In genomic region chr7:42476255-42476654, GRCh38 we compare ENCODE assay signal across 25 cellular contexts.
A peak's percentile ranks its signal among the peaks of the same experiment; 100 is the strongest.
DNase-seq lines count a peak whose midpoint lies in the region; ATAC-seq, FAIRE-seq and TF ChIP-seq lines count a peak whose summit lies in the region.
"Had no signal": no experiment of that assay in that cellular context is flagged by ENCODE, and none has a peak within 500 bp of the region (broad histone marks: within the 10 kb centered on the region; RNA-seq: fewer than 3 reads in every experiment).

No MANE protein-coding gene starts in this region.

- H2AFZ ChIP-seq in keratinocyte (ENCODE audit: control insufficient read depth, low read length) = no peak overlapping the region

- ATAC-seq in activated T-cell treated with anti-CD3 and anti-CD28 coated beads, Interleukin-2, amount 50 U/mL, for 72 hours (replicated peaks in 1 of 2) = no peak
- ATAC-seq in HG02970 (IDR thresholded peaks at IDR 0.05; ENCODE audit: low FRiP score, unreplicated experiment) = no peak
- ATAC-seq: A549 had no signal

- no peak overlapping the region for H3K4me3 Mint-ChIP-seq in activated T-cell treated with anti-CD3 and anti-CD28 coated beads, Interleukin-2, amount 50 U/mL, for 72 hours
- no peak overlapping the region for H3K4me3 Mint-ChIP-seq in CD8-positive, alpha-beta memory T cell
- H3K4me3 Mint-ChIP-seq: CD14-positive monocyte; CD4-positive, alpha-beta T cell; HFFc6 had no signal

- H3K9ac ChIP-seq in keratinocyte (ENCODE audit: control insufficient read depth, extremely low read depth, insufficient read depth, low read length) = no peak overlapping the region
- H3K9ac ChIP-seq: BLaER1 treated with 17β-estradiol and CSF1 and Interleukin-3, amounts not matched to agents 10 nM and 100 nM had no signal

- H3K4me3 ChIP-seq in bronchial epithelial cell (ENCODE audit: low read depth, low read length) (no peak overlapping the region), keratinocyte (ENCODE audit: control insufficient read depth in 2 of 3, extremely low read depth in 1 of 3, insufficient read depth in 2 of 3, low read depth in 1 of 3, low read length in 3 of 3) (no peak overlapping the region)
- no peak overlapping the region for H3K4me3 ChIP-seq in CD8-positive, alpha-beta memory T cell (ENCODE audit: low read length)
- H3K4me3 ChIP-seq: A549; BLaER1 treated with 17β-estradiol and CSF1 and Interleukin-3, amounts not matched to agents 10 nM and 100 nM; HAP-1 had no signal

- peak; percentile 41 for DNase-seq in bronchial epithelial cell (ENCODE audit: low read depth)
- DNase-seq in epithelial cell of prostate (ENCODE audit: low read depth, low spot score) = peak; percentile 51
- no peak for DNase-seq in keratinocyte (ENCODE audit: low read depth, low spot score)
- DNase-seq in activated T-cell treated with anti-CD3 and anti-CD28 coated beads, Interleukin-2, amount 50 U/mL, for 72 hours = no peak
- DNase-seq in CD8-positive, alpha-beta memory T cell = no peak
- DNase-seq: 8988T; ACHN; AML-193; BE2C; Calu3; CD4-positive, alpha-beta T cell; COR-L47; DMS53; DMS79 treated with DMSO at 0.1 percent for 48 hours; GF-D8; GOT3; HFFc6 had no signal

- H3K27me3 Mint-ChIP-seq in activated T-cell treated with anti-CD3 and anti-CD28 coated beads, Interleukin-2, amount 50 U/mL, for 72 hours (ENCODE audit: low read depth) = peaks cover 10% of the 10 kb centered on the region
- peaks cover 0 to 1% of the 10 kb centered on the region in 2 donors for H3K27me3 Mint-ChIP-seq in CD8-positive, alpha-beta memory T cell
- H3K27me3 Mint-ChIP-seq: CD4-positive, alpha-beta T cell had no signal

- H3K4me2 ChIP-seq in keratinocyte (ENCODE audit: control insufficient read depth, extremely low read depth, insufficient read depth, low read depth, low read length) = no peak overlapping the region
- H3K4me2 ChIP-seq: A549; BLaER1 treated with 17β-estradiol and CSF1 and Interleukin-3, amounts not matched to agents 10 nM and 100 nM had no signal

- dilution Hi-C loops in keratinocyte (cut with MboI; ENCODE audit: extremely low pct_ligation_motif_present, low sequenced_read_pairs) = no loop called here

- no peaks in the 10 kb centered on the region for H3K9me3 ChIP-seq in keratinocyte (ENCODE audit: control insufficient read depth, low read depth, low read length)
- H3K9me3 ChIP-seq in CD8-positive, alpha-beta memory T cell (ENCODE audit: low read length) = no peaks in the 10 kb centered on the region
- H3K9me3 ChIP-seq: A549, BE2C, HAP-1 had no signal

- H3K4me1 Mint-ChIP-seq in activated T-cell treated with anti-CD3 and anti-CD28 coated beads, Interleukin-2, amount 50 U/mL, for 72 hours (ENCODE audit: low read depth) = peaks cover 9% of the 10 kb centered on the region
- no peaks in the 10 kb centered on the region for H3K4me1 Mint-ChIP-seq in CD8-positive, alpha-beta memory T cell
- H3K4me1 Mint-ChIP-seq: CD14-positive monocyte had no signal

- H3K9me1 ChIP-seq in keratinocyte (ENCODE audit: control insufficient read depth, extremely low read depth, insufficient read depth, low read length) = no peaks in the 10 kb centered on the region

- POLR2A ChIA-PET in CD8-positive, alpha-beta memory T cell (lab: Charles Lee) = no interaction called here

- no peaks in the 10 kb centered on the region for H3K36me3 ChIP-seq in bronchial epithelial cell (ENCODE audit: control insufficient read depth, insufficient read depth, low read length)
- no peaks in the 10 kb centered on the region for H3K36me3 ChIP-seq in keratinocyte (ENCODE audit: control insufficient read depth in 2 of 2, extremely low read depth in 1 of 2, insufficient read depth in 2 of 2, low read length in 2 of 2)
- H3K36me3 ChIP-seq in CD8-positive, alpha-beta memory T cell (ENCODE audit: insufficient read depth, low read length) = no peaks in the 10 kb centered on the region
- H3K36me3 ChIP-seq: BE2C; BLaER1 treated with 17β-estradiol and CSF1 and Interleukin-3, amounts not matched to agents 10 nM and 100 nM; HAP-1 had no signal

- TF ChIP-seq CTCF in bronchial epithelial cell (IDR thresholded peaks at IDR 0.05; ENCODE audit: insufficient read depth, low read length, severe bottlenecking) (no peak), keratinocyte (optimal IDR thresholded peaks at IDR 0.05 in 1 of 3, IDR thresholded peaks at IDR 0.05 in 1 of 3, conservative IDR thresholded peaks at IDR 0.05 in 1 of 3; ENCODE audit: extremely low read depth in 1 of 3, insufficient read depth in 2 of 3, low read length in 3 of 3) (no peak)

- peak; percentile 18 for FAIRE-seq in bronchial epithelial cell (lab: Jason Lieb, UNC)
- FAIRE-seq in keratinocyte (lab: Jason Lieb, UNC) = peak; percentile 29
- FAIRE-seq: A549, GM12891, GM18507, H54 had no signal

- H3K27ac ChIP-seq in epithelial cell of prostate (no peak overlapping the region), keratinocyte (ENCODE audit: control insufficient read depth, insufficient read depth, low read length) (no peak overlapping the region)
- H3K27ac ChIP-seq in CD8-positive, alpha-beta memory T cell (ENCODE audit: low read depth, low read length) = no peak overlapping the region
- H3K27ac ChIP-seq: A549; BLaER1 treated with 17β-estradiol and CSF1 and Interleukin-3, amounts not matched to agents 10 nM and 100 nM had no signal

- peaks cover 2 to 4% of the 10 kb centered on the region in 2 donors for H3K36me3 Mint-ChIP-seq in activated T-cell treated with anti-CD3 and anti-CD28 coated beads, Interleukin-2, amount 50 U/mL, for 72 hours (ENCODE audit: insufficient read depth in 2 of 2)
- H3K36me3 Mint-ChIP-seq in CD8-positive, alpha-beta memory T cell = no peaks in the 10 kb centered on the region
- H3K36me3 Mint-ChIP-seq: CD14-positive monocyte had no signal

- H3K4me1 ChIP-seq in keratinocyte (ENCODE audit: control insufficient read depth, extremely low read depth, insufficient read depth, low read length) = no peaks in the 10 kb centered on the region
- H3K4me1 ChIP-seq in CD8-positive, alpha-beta memory T cell (ENCODE audit: insufficient read depth, low read length) = no peaks in the 10 kb centered on the region
- H3K4me1 ChIP-seq: A549, BE2C, HAP-1 had no signal

- no peak overlapping the region for H3K27ac Mint-ChIP-seq in activated T-cell treated with anti-CD3 and anti-CD28 coated beads, Interleukin-2, amount 50 U/mL, for 72 hours
- H3K27ac Mint-ChIP-seq in CD8-positive, alpha-beta memory T cell = no peak overlapping the region
- H3K27ac Mint-ChIP-seq: CD14-positive monocyte; CD4-positive, alpha-beta T cell; HFFc6 had no signal

- no peaks in the 10 kb centered on the region for H3K79me2 ChIP-seq in keratinocyte (ENCODE audit: control insufficient read depth, insufficient read depth, low read length)

- H4K20me1 ChIP-seq in keratinocyte (ENCODE audit: control insufficient read depth, extremely low read depth, insufficient read depth, low read length) = no peaks in the 10 kb centered on the region
- H4K20me1 ChIP-seq: BLaER1 treated with 17β-estradiol and CSF1 and Interleukin-3, amounts not matched to agents 10 nM and 100 nM had no signal

- CTCF ChIA-PET in CD8-positive, alpha-beta memory T cell (lab: Charles Lee) = no interaction called here

- H3K27me3 ChIP-seq in bronchial epithelial cell (ENCODE audit: control insufficient read depth, insufficient read depth, low read length) (no peaks in the 10 kb centered on the region), keratinocyte (ENCODE audit: control insufficient read depth, extremely low read depth, insufficient read depth, low read length) (no peaks in the 10 kb centered on the region)
- H3K27me3 ChIP-seq in CD8-positive, alpha-beta memory T cell (ENCODE audit: insufficient read depth, low read length, poor library complexity, severe bottlenecking) = no peaks in the 10 kb centered on the region
- H3K27me3 ChIP-seq: BE2C; BLaER1 treated with 17β-estradiol and CSF1 and Interleukin-3, amounts not matched to agents 10 nM and 100 nM had no signal

- peaks cover 5 to 10% of the 10 kb centered on the region in 2 donors for H3K9me3 Mint-ChIP-seq in activated T-cell treated with anti-CD3 and anti-CD28 coated beads, Interleukin-2, amount 50 U/mL, for 72 hours
- peaks cover 0 to 7% (median 2%) of the 10 kb centered on the region in 5 donors for H3K9me3 Mint-ChIP-seq in CD8-positive, alpha-beta memory T cell
- H3K9me3 Mint-ChIP-seq: HFFc6 had no signal

Comparison
In these comparisons a context has a peak if more than half of its experiments do, and no peak if none do; other contexts are left out.
1. DNase-seq: peak in bronchial epithelial cell (single experiment) and epithelial cell of prostate (single experiment); none in keratinocyte (single experiment), activated T-cell treated with anti-CD3 and anti-CD28 coated beads, Interleukin-2, amount 50 U/mL, for 72 hours (0 of 2) and CD8-positive, alpha-beta memory T cell (0 of 5).